ENCODE assay signal across 17 cellular contexts in genomic region chr13:113875429-113875815, GRCh38. TPM values are rescaled to one million over a fixed set of nuclear protein-coding genes. Genes with fewer than 3 reads are reported as not detected.
DNase-seq lines count a peak whose midpoint lies in the region; ATAC-seq and TF ChIP-seq lines count a peak whose summit lies in the region.
"Had no signal": no experiment of that assay in that cellular context is flagged by ENCODE, and none has a peak within 500 bp of the region (broad histone marks: within the 10 kb centered on the region; RNA-seq: fewer than 3 reads in every experiment).

No MANE protein-coding gene starts in this region.

- H3K27me3 ChIP-seq in CD8-positive, alpha-beta memory T cell (ENCODE audit: insufficient read depth, low read length, poor library complexity, severe bottlenecking) = peaks cover 5% of the 10 kb centered on the region
- no peaks in the 10 kb centered on the region for H3K27me3 ChIP-seq in neural progenitor cell

- no peak overlapping the region for H3K27ac Mint-ChIP-seq in activated CD8-positive, alpha-beta T cell treated with anti-CD3 and anti-CD28 coated beads for 36 hours
- no peak overlapping the region for H3K27ac Mint-ChIP-seq in activated CD8-positive, alpha-beta T cell treated with anti-CD3 and anti-CD28 coated beads, Interleukin-2, amount 10 ng/mL, durations not matched to agents 7 days and 5 days
- H3K27ac Mint-ChIP-seq in CD8-positive, alpha-beta memory T cell = peak overlapping the region in 7 of 8 donors; percentile 74 to 100 (median 92)
- peak overlapping the region; percentile 50 for H3K27ac Mint-ChIP-seq in dendritic cell treated with granulocyte-macrophage colony-stimulating factor and Interleukin-4, amounts not matched to agents 40 ng/mL and 50 ng/mL, for 4 days
- peak overlapping the region; percentile 82 for H3K27ac Mint-ChIP-seq in neural progenitor cell
- H3K27ac Mint-ChIP-seq: CD14-positive monocyte had no signal

- H4K20me1 ChIP-seq in neural progenitor cell (ENCODE audit: low read depth) = no peaks in the 10 kb centered on the region

- no peak overlapping the region for H3K4me3 Mint-ChIP-seq in activated CD8-positive, alpha-beta T cell treated with anti-CD3 and anti-CD28 coated beads for 36 hours
- H3K4me3 Mint-ChIP-seq in activated CD8-positive, alpha-beta T cell treated with anti-CD3 and anti-CD28 coated beads, Interleukin-2, amount 10 ng/mL, durations not matched to agents 7 days and 5 days = no peak overlapping the region
- H3K4me3 Mint-ChIP-seq in CD8-positive, alpha-beta memory T cell = peak overlapping the region in 3 of 7 donors; percentile 32 to 88 (median 76)
- H3K4me3 Mint-ChIP-seq in dendritic cell treated with granulocyte-macrophage colony-stimulating factor and Interleukin-4, amounts not matched to agents 40 ng/mL and 50 ng/mL, for 4 days = no peak overlapping the region
- H3K4me3 Mint-ChIP-seq in neural progenitor cell = no peak overlapping the region
- H3K4me3 Mint-ChIP-seq: CD14-positive monocyte had no signal

- no peak overlapping the region for H2AFZ ChIP-seq in neural progenitor cell (replicated peaks)

- peak; percentile 35 for ATAC-seq in activated CD8-positive, alpha-beta T cell treated with anti-CD3 and anti-CD28 coated beads for 36 hours
- no peak for ATAC-seq in activated CD8-positive, alpha-beta T cell treated with anti-CD3 and anti-CD28 coated beads, Interleukin-2, amount 10 ng/mL, durations not matched to agents 7 days and 5 days
- ATAC-seq in HG03045 (IDR thresholded peaks at IDR 0.05; ENCODE audit: unreplicated experiment) = no peak
- ATAC-seq: PC-3 had no signal

- POLR2A ChIA-PET in activated CD8-positive, alpha-beta T cell treated with anti-CD3 and anti-CD28 coated beads for 36 hours (lab: Charles Lee) = no interaction called here
- POLR2A ChIA-PET in activated CD8-positive, alpha-beta T cell treated with anti-CD3 and anti-CD28 coated beads, Interleukin-2, amount 10 ng/mL, durations not matched to agents 7 days and 5 days (lab: Charles Lee) = no interaction called here
- POLR2A ChIA-PET in CD8-positive, alpha-beta memory T cell (lab: Charles Lee) = no interaction called here

- intact Hi-C loops in activated CD8-positive, alpha-beta T cell treated with anti-CD3 and anti-CD28 coated beads for 36 hours (cut with micrococcal nuclease) = no loop called here
- intact Hi-C loops in dendritic cell treated with granulocyte-macrophage colony-stimulating factor and Interleukin-4, amounts not matched to agents 40 ng/mL and 50 ng/mL, for 4 days (cut with micrococcal nuclease) = no loop called here

- H3K9ac ChIP-seq in neural progenitor cell = no peak overlapping the region
- H3K9ac ChIP-seq: KMS-11 had no signal

- H3K36me3 ChIP-seq in CD8-positive, alpha-beta memory T cell (ENCODE audit: insufficient read depth, low read length) = no peaks in the 10 kb centered on the region
- H3K36me3 ChIP-seq in neural progenitor cell = no peaks in the 10 kb centered on the region

- peaks cover 10% of the 10 kb centered on the region for H3K4me1 Mint-ChIP-seq in activated CD8-positive, alpha-beta T cell treated with anti-CD3 and anti-CD28 coated beads for 36 hours (ENCODE audit: low read depth)
- H3K4me1 Mint-ChIP-seq in activated CD8-positive, alpha-beta T cell treated with anti-CD3 and anti-CD28 coated beads, Interleukin-2, amount 10 ng/mL, durations not matched to agents 7 days and 5 days (ENCODE audit: low read depth) = peaks cover 4% of the 10 kb centered on the region
- peaks cover 13 to 18% (median 14%) of the 10 kb centered on the region in 3 donors for H3K4me1 Mint-ChIP-seq in CD8-positive, alpha-beta memory T cell
- H3K4me1 Mint-ChIP-seq in dendritic cell treated with granulocyte-macrophage colony-stimulating factor and Interleukin-4, amounts not matched to agents 40 ng/mL and 50 ng/mL, for 4 days (ENCODE audit: low read depth) = peaks cover 13% of the 10 kb centered on the region
- peaks cover 40% of the 10 kb centered on the region for H3K4me1 Mint-ChIP-seq in neural progenitor cell
- H3K4me1 Mint-ChIP-seq: CD14-positive monocyte had no signal

- no peak overlapping the region for H3K4me2 ChIP-seq in neural progenitor cell
- H3K4me2 ChIP-seq: KMS-11 had no signal

- H3K4me1 ChIP-seq in CD8-positive, alpha-beta memory T cell (ENCODE audit: insufficient read depth, low read length) = peaks cover 6% of the 10 kb centered on the region
- H3K4me1 ChIP-seq in neural progenitor cell = peaks cover 18% of the 10 kb centered on the region

- no peak for DNase-seq in activated CD8-positive, alpha-beta T cell treated with anti-CD3 and anti-CD28 coated beads for 36 hours
- no peak for DNase-seq in activated CD8-positive, alpha-beta T cell treated with anti-CD3 and anti-CD28 coated beads, Interleukin-2, amount 10 ng/mL, durations not matched to agents 7 days and 5 days
- no peak for DNase-seq in CD8-positive, alpha-beta memory T cell
- DNase-seq in neural progenitor cell (ENCODE audit: low spot score) (no peak), COLO668 (lab: John Stamatoyannopoulos, UW; ENCODE audit: unreplicated experiment) (no peak), NCI-H82 (lab: John Stamatoyannopoulos, UW) (no peak)
- DNase-seq: DMS79, GOT3, NCI-H1092 treated with DMSO at 0.1 percent for 48 hours, NCI-H1694, NCI-H446, PC-3 had no signal

- no peaks in the 10 kb centered on the region for H3K79me2 ChIP-seq in neural progenitor cell (ENCODE audit: low read depth)

- no peak overlapping the region for H3K4me3 ChIP-seq in CD8-positive, alpha-beta memory T cell (ENCODE audit: low read length)
- no peak overlapping the region for H3K4me3 ChIP-seq in neural progenitor cell

- peaks cover 2% of the 10 kb centered on the region for H3K36me3 Mint-ChIP-seq in activated CD8-positive, alpha-beta T cell treated with anti-CD3 and anti-CD28 coated beads for 36 hours (ENCODE audit: low read depth)
- H3K36me3 Mint-ChIP-seq in activated CD8-positive, alpha-beta T cell treated with anti-CD3 and anti-CD28 coated beads, Interleukin-2, amount 10 ng/mL, durations not matched to agents 7 days and 5 days (ENCODE audit: low read depth) = no peaks in the 10 kb centered on the region
- no peaks in the 10 kb centered on the region for H3K36me3 Mint-ChIP-seq in CD8-positive, alpha-beta memory T cell
- no peaks in the 10 kb centered on the region for H3K36me3 Mint-ChIP-seq in dendritic cell treated with granulocyte-macrophage colony-stimulating factor and Interleukin-4, amounts not matched to agents 40 ng/mL and 50 ng/mL, for 4 days (ENCODE audit: low read depth)
- H3K36me3 Mint-ChIP-seq in neural progenitor cell = peaks cover 3% of the 10 kb centered on the region
- H3K36me3 Mint-ChIP-seq: CD14-positive monocyte had no signal

- peak overlapping the region; percentile 18 for H3K27ac ChIP-seq in CD8-positive, alpha-beta memory T cell (ENCODE audit: low read depth, low read length)
- no peak overlapping the region for H3K27ac ChIP-seq in neural progenitor cell
- H3K27ac ChIP-seq: 22Rv1, KMS-11 had no signal

- CTCF ChIA-PET in activated CD8-positive, alpha-beta T cell treated with anti-CD3 and anti-CD28 coated beads for 36 hours (lab: Charles Lee) = no interaction called here
- CTCF ChIA-PET in activated CD8-positive, alpha-beta T cell treated with anti-CD3 and anti-CD28 coated beads, Interleukin-2, amount 10 ng/mL, durations not matched to agents 7 days and 5 days (lab: Charles Lee) = no interaction called here
- CTCF ChIA-PET in CD8-positive, alpha-beta memory T cell (lab: Charles Lee) = no interaction called here

- H3K9me3 Mint-ChIP-seq in activated CD8-positive, alpha-beta T cell treated with anti-CD3 and anti-CD28 coated beads for 36 hours = no peaks in the 10 kb centered on the region
- peaks cover 3% of the 10 kb centered on the region for H3K9me3 Mint-ChIP-seq in activated CD8-positive, alpha-beta T cell treated with anti-CD3 and anti-CD28 coated beads, Interleukin-2, amount 10 ng/mL, durations not matched to agents 7 days and 5 days (ENCODE audit: insufficient read depth)
- H3K9me3 Mint-ChIP-seq in CD8-positive, alpha-beta memory T cell = peaks cover 0 to 16% (median 13%) of the 10 kb centered on the region in 5 donors
- H3K9me3 Mint-ChIP-seq in dendritic cell treated with granulocyte-macrophage colony-stimulating factor and Interleukin-4, amounts not matched to agents 40 ng/mL and 50 ng/mL, for 4 days = no peaks in the 10 kb centered on the region
- H3K9me3 Mint-ChIP-seq in neural progenitor cell = peaks cover 18% of the 10 kb centered on the region

- H3F3A ChIP-seq in neural progenitor cell (ENCODE audit: low read depth) = peaks cover 9% of the 10 kb centered on the region

- peaks cover 6% of the 10 kb centered on the region for H3K27me3 Mint-ChIP-seq in activated CD8-positive, alpha-beta T cell treated with anti-CD3 and anti-CD28 coated beads for 36 hours
- peaks cover 18% of the 10 kb centered on the region for H3K27me3 Mint-ChIP-seq in activated CD8-positive, alpha-beta T cell treated with anti-CD3 and anti-CD28 coated beads, Interleukin-2, amount 10 ng/mL, durations not matched to agents 7 days and 5 days (ENCODE audit: low read depth)
- peaks cover 25 to 28% of the 10 kb centered on the region in 2 donors for H3K27me3 Mint-ChIP-seq in CD8-positive, alpha-beta memory T cell
- H3K27me3 Mint-ChIP-seq in dendritic cell treated with granulocyte-macrophage colony-stimulating factor and Interleukin-4, amounts not matched to agents 40 ng/mL and 50 ng/mL, for 4 days = peaks cover 66% of the 10 kb centered on the region
- H3K27me3 Mint-ChIP-seq in neural progenitor cell (ENCODE audit: insufficient read depth, low read depth) = peaks cover 12% of the 10 kb centered on the region

- peaks cover 7% of the 10 kb centered on the region for H3K9me3 ChIP-seq in CD8-positive, alpha-beta memory T cell (ENCODE audit: low read length)
- no peaks in the 10 kb centered on the region for H3K9me3 ChIP-seq in neural progenitor cell (ENCODE audit: low read depth)

- no peak for TF ChIP-seq CTCF in activated CD8-positive, alpha-beta T cell treated with anti-CD3 and anti-CD28 coated beads for 36 hours (IDR thresholded peaks at IDR 0.05)
- no peak for TF ChIP-seq CTCF in neural progenitor cell (IDR thresholded peaks at IDR 0.05)

RNA-seq across cellular contexts. Expression of gene GAS6, which starts 11.5 kb away (rescaled TPM):
- under 1 TPM; 0.23 to 0.25 TPM for total RNA-seq in activated CD8-positive, alpha-beta T cell treated with anti-CD3 and anti-CD28 coated beads for 36 hours
- under 1 TPM; 0.53 to 0.65 TPM for total RNA-seq in activated CD8-positive, alpha-beta T cell treated with anti-CD3 and anti-CD28 coated beads, Interleukin-2, amount 10 ng/mL, durations not matched to agents 7 days and 5 days
- under 1 TPM; 0.42 to 0.50 TPM for total RNA-seq in CD8-positive, alpha-beta memory T cell
- polyA plus RNA-seq in CD8-positive, alpha-beta memory T cell = 0.47 TPM
- 12.8 and 31.7 TPM in 2 replicates for total RNA-seq in neural progenitor cell (ENCODE audit: low replicate concordance)

Comparison
In these comparisons a context has a peak if more than half of its experiments do, and no peak if none do; other contexts are left out.
1. H3K27ac Mint-ChIP-seq: peak in CD8-positive, alpha-beta memory T cell (7 of 8), dendritic cell treated with granulocyte-macrophage colony-stimulating factor and Interleukin-4, amounts not matched to agents 40 ng/mL and 50 ng/mL, for 4 days (single experiment) and neural progenitor cell (single experiment); none in activated CD8-positive, alpha-beta T cell treated with anti-CD3 and anti-CD28 coated beads for 36 hours (single experiment) and activated CD8-positive, alpha-beta T cell treated with anti-CD3 and anti-CD28 coated beads, Interleukin-2, amount 10 ng/mL, durations not matched to agents 7 days and 5 days (single experiment).